Comparison of ENCODE assay signal across 10 cellular contexts in genomic region chr1:106268070-106268469, GRCh38.
A peak's percentile ranks its signal among the peaks of the same experiment; 100 is the strongest.
DNase-seq lines count a peak whose midpoint lies in the region; ATAC-seq and TF ChIP-seq lines count a peak whose summit lies in the region.
"Had no signal": no experiment of that assay in that cellular context is flagged by ENCODE, and none has a peak within 500 bp of the region (broad histone marks: within the 10 kb centered on the region; RNA-seq: fewer than 3 reads in every experiment).

No MANE protein-coding gene starts in this region.

- H3K4me3 ChIP-seq in OCI-LY3 (ENCODE audit: low read length) (no peak overlapping the region), epithelial cell of proximal tubule (ENCODE audit: low read depth, low read length) (no peak overlapping the region)
- H3K4me3 ChIP-seq in CD4-positive, alpha-beta memory T cell (ENCODE audit: low read length in 2 of 2), result no peak overlapping the region
- H3K4me3 ChIP-seq: dorsolateral prefrontal cortex, transverse colon had no signal

- ATAC-seq in GM21528 (IDR thresholded peaks at IDR 0.05; ENCODE audit: low FRiP score, unreplicated experiment), result no peak

- peaks cover 4 to 13% of the 10 kb centered on the region in 2 experiments for H3K9me3 Mint-ChIP-seq in H9
- peaks cover 3 to 30% (median 10%) of the 10 kb centered on the region in 8 donors for H3K9me3 Mint-ChIP-seq in CD4-positive, alpha-beta memory T cell

- no CpG with 5 or more reads among the region's 5 CpGs for WGBS in H9 (ENCODE audit: extremely low coverage, insufficient read length, low lambda C conversion rate)

- no peak overlapping the region for H4K8ac ChIP-seq in H9 (replicated peaks; ENCODE audit: insufficient read length, low read depth, low read length)

- H3K14ac ChIP-seq in H9 (ENCODE audit: insufficient read depth, low read length), result no peak overlapping the region

- CTCF ChIA-PET in CD4-positive, alpha-beta memory T cell (lab: Charles Lee; ENCODE audit: partially characterized antibody), result no interaction called here

- H2BK20ac ChIP-seq in H9 (ENCODE audit: low read depth, low read length, poor library complexity, severe bottlenecking), result no peak overlapping the region

- H3K4ac ChIP-seq in H9 (ENCODE audit: low read depth, low read length), result no peak overlapping the region

- H3K9ac ChIP-seq in H9 (ENCODE audit: extremely low read depth, insufficient read length, low read length), result no peak overlapping the region
- H3K9ac ChIP-seq in OCI-LY3 (ENCODE audit: low read length), result no peak overlapping the region

- H3K27me3 ChIP-seq in H9 (ENCODE audit: insufficient read depth, low read length) (no peaks in the 10 kb centered on the region), OCI-LY3 (ENCODE audit: low read depth, low read length) (no peaks in the 10 kb centered on the region)
- H3K27me3 ChIP-seq in CD4-positive, alpha-beta memory T cell (ENCODE audit: insufficient read depth, low read length), result no peaks in the 10 kb centered on the region
- H3K27me3 ChIP-seq: dorsolateral prefrontal cortex, transverse colon had no signal

- H4K20me1 ChIP-seq in H9 (ENCODE audit: control insufficient read depth, insufficient read depth, insufficient read length) (no peaks in the 10 kb centered on the region), OCI-LY3 (ENCODE audit: insufficient read depth, low read length) (no peaks in the 10 kb centered on the region)

- H3K36me3 ChIP-seq in OCI-LY3 (replicated peaks; ENCODE audit: low read depth, low read length), result no peaks in the 10 kb centered on the region
- no peaks in the 10 kb centered on the region for H3K36me3 ChIP-seq in CD4-positive, alpha-beta memory T cell (ENCODE audit: insufficient read depth, low read length)
- H3K36me3 ChIP-seq: transverse colon had no signal

- H3K4me1 ChIP-seq in H9 (ENCODE audit: insufficient read depth, low read length), result no peaks in the 10 kb centered on the region
- H3K4me1 ChIP-seq in OCI-LY3 (ENCODE audit: low read length), result no peaks in the 10 kb centered on the region
- no peaks in the 10 kb centered on the region for H3K4me1 ChIP-seq in CD4-positive, alpha-beta memory T cell (ENCODE audit: insufficient read depth, low read length)
- H3K4me1 ChIP-seq: transverse colon had no signal

- no peak overlapping the region for H3K4me2 ChIP-seq in H9 (ENCODE audit: insufficient read depth, insufficient read length, low read length)
- H3K4me2 ChIP-seq in OCI-LY3 (ENCODE audit: low read length), result no peak overlapping the region

- H4K5ac ChIP-seq in H9 (ENCODE audit: insufficient read length, low read depth, low read length), result no peak overlapping the region

- intact Hi-C loops in CD4-positive, alpha-beta memory T cell (cut with micrococcal nuclease), result no loop called here

- peak; percentile 22 for DNase-seq in ACHN
- no peak for DNase-seq in H9
- DNase-seq in epithelial cell of proximal tubule (ENCODE audit: low read depth), result no peak
- no peak for DNase-seq in CD4-positive, alpha-beta memory T cell
- DNase-seq in activated T-cell treated with anti-CD3 and anti-CD28 coated beads, Interleukin-2, amount 50 U/mL, for 48 hours, result no peak
- DNase-seq in stimulated activated CD4-positive, alpha-beta T cell treated with anti-CD3 and anti-CD28 coated beads, Interleukin-2, amount 100 ng/mL, for 48 hours, result no peak
- DNase-seq: transverse colon had no signal

- H2BK120ac ChIP-seq in H9 (ENCODE audit: low read depth, low read length, poor library complexity, severe bottlenecking), result no peak overlapping the region

- no peaks in the 10 kb centered on the region for H3K79me1 ChIP-seq in H9 (ENCODE audit: insufficient read depth, low read depth, low read length, poor library complexity, severe bottlenecking)

- H3K4me3 Mint-ChIP-seq in H9, result no peak overlapping the region
- H3K4me3 Mint-ChIP-seq in CD4-positive, alpha-beta memory T cell, result no peak overlapping the region

- H2BK12ac ChIP-seq in H9 (ENCODE audit: insufficient read length, low read depth, low read length), result no peak overlapping the region

- POLR2A ChIA-PET in CD4-positive, alpha-beta memory T cell (lab: Charles Lee; ENCODE audit: partially characterized antibody), result no interaction called here

- no peaks in the 10 kb centered on the region for H3K9me3 ChIP-seq in H9 (ENCODE audit: control insufficient read depth, low read depth, low read length)
- H3K9me3 ChIP-seq in OCI-LY3 (ENCODE audit: insufficient read depth, low read length), result no peaks in the 10 kb centered on the region
- no peaks in the 10 kb centered on the region for H3K9me3 ChIP-seq in CD4-positive, alpha-beta memory T cell (ENCODE audit: control insufficient read depth in 1 of 2, low read length in 2 of 2)

- in situ Hi-C loops in ACHN (cut with HindIII; ENCODE audit: low pct_ligation_motif_present, low pct_unique_long_range_greater_than_20kb, low sequenced_read_pairs), result no loop called here

- H3K79me2 ChIP-seq in H9 (ENCODE audit: insufficient read depth, low read length), result no peaks in the 10 kb centered on the region
- H3K79me2 ChIP-seq in OCI-LY3 (ENCODE audit: low read length), result no peaks in the 10 kb centered on the region

- H3T11ph ChIP-seq in H9 (ENCODE audit: low read length), result no peak overlapping the region

- no peaks in the 10 kb centered on the region for H3K23me2 ChIP-seq in H9 (ENCODE audit: insufficient read length, low read depth, low read length, poor library complexity, severe bottlenecking)

- no peak overlapping the region for H2AK5ac ChIP-seq in H9 (ENCODE audit: insufficient read length, low read length)

- no peak overlapping the region for H3K18ac ChIP-seq in H9 (ENCODE audit: insufficient read length, low read depth, low read length)

- no peak overlapping the region for H2BK15ac ChIP-seq in H9 (ENCODE audit: low read depth, low read length)

- no peak overlapping the region for H3K23ac ChIP-seq in H9 (ENCODE audit: insufficient read length, low read depth, low read length)

- no peak overlapping the region for H3K56ac ChIP-seq in H9 (ENCODE audit: insufficient read length, low read depth, low read length)

- H3K27ac ChIP-seq in H9 (ENCODE audit: insufficient read length, low read depth, low read length) (no peak overlapping the region), OCI-LY3 (ENCODE audit: low read length) (no peak overlapping the region)
- H3K27ac ChIP-seq in CD4-positive, alpha-beta memory T cell (ENCODE audit: low read depth, low read length), result no peak overlapping the region
- H3K27ac ChIP-seq: dorsolateral prefrontal cortex, transverse colon had no signal

- H3K27ac Mint-ChIP-seq in H9, result peak overlapping the region in 1 of 3 experiments; percentile 24; a peak in 1 of 7 replicates
- no peak overlapping the region for H3K27ac Mint-ChIP-seq in CD4-positive, alpha-beta memory T cell

- no peaks in the 10 kb centered on the region for H3K27me3 Mint-ChIP-seq in H9 (ENCODE audit: low read depth)
- H3K27me3 Mint-ChIP-seq in CD4-positive, alpha-beta memory T cell, result no peaks in the 10 kb centered on the region

- no peak overlapping the region for H4K91ac ChIP-seq in H9 (ENCODE audit: insufficient read length, low read depth, low read length)

- TF ChIP-seq CTCF in H9 (conservative IDR thresholded peaks at IDR 0.05), result peak; percentile 32; the same call in 2 of the 3 replicates
- peak; percentile 40 for TF ChIP-seq CTCF in OCI-LY3 (IDR thresholded peaks at IDR 0.05; ENCODE audit: low read depth, low read length)
- TF ChIP-seq CTCF in epithelial cell of proximal tubule (conservative IDR thresholded peaks at IDR 0.05; ENCODE audit: low read depth, low read length), result peak; percentile 22

- H2BK5ac ChIP-seq in H9 (ENCODE audit: insufficient read length, low read length), result no peak overlapping the region

- peaks cover 0 to 6% (median 0%) of the 10 kb centered on the region in 3 experiments; a peak in 3 of 7 replicates for H3K36me3 Mint-ChIP-seq in H9 (ENCODE audit: insufficient read depth in 1 of 3, low read depth in 3 of 3)
- H3K36me3 Mint-ChIP-seq in CD4-positive, alpha-beta memory T cell, result no peaks in the 10 kb centered on the region

- H2AFZ ChIP-seq in H9 (ENCODE audit: low read length) (no peak overlapping the region), OCI-LY3 (ENCODE audit: low read depth, low read length) (no peak overlapping the region)

- peaks cover 0 to 4% of the 10 kb centered on the region in 2 experiments; a peak in 1 of 4 replicates for H3K4me1 Mint-ChIP-seq in H9
- no peaks in the 10 kb centered on the region for H3K4me1 Mint-ChIP-seq in CD4-positive, alpha-beta memory T cell
